2 cellular contexts compared by ENCODE assay signal in the genomic region with DNA sequence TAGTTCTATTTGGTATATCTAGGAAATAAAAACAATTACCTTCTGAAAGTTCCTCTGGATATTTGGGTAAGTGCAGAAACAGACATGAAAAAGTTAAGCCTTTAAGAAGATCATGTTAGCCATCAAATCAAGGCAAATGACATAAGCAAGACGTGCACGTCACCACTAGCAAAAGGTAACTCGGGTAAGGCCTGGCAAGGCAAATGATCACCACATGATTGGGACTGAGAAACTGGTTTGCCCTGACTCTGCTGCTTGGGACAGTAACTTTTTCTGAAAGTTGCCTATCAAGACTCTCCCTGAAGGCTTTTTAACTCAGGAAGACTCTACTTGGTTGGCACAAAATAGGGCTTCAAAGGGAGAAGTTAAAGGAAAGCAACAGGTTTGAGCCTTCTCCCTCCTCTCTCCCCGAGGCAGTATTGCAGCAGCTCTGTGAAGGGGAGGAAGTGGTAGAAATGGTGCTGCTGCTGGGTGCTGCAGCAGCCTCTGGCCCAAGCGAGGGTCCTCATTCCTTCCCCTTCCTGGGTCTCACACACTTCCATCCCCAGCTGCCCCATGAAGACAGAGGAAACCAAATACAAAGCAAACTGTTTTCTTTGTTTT.
A peak's percentile ranks its signal among the peaks of the same experiment; 100 is the strongest.
TF ChIP-seq lines count a peak whose summit lies in the region.

No MANE protein-coding gene starts in this region.

TF ChIP-seq in HepG2, 621 proteins besides CTCF, POLR2A, EP300 and RAD21:
- TF ChIP-seq ZNF501 (CRISPR knock-in tag; IDR thresholded peaks at IDR 0.05): no peak

TF ChIP-seq in K562, 482 proteins besides CTCF, POLR2A, EP300 and RAD21:
- TF ChIP-seq SPI1 (IDR thresholded peaks at IDR 0.05; ENCODE audit: borderline replicate concordance, low read depth, low read length): peak; percentile 38; the same call in 1 of the 2 replicates
- TF ChIP-seq, protein P1, sequence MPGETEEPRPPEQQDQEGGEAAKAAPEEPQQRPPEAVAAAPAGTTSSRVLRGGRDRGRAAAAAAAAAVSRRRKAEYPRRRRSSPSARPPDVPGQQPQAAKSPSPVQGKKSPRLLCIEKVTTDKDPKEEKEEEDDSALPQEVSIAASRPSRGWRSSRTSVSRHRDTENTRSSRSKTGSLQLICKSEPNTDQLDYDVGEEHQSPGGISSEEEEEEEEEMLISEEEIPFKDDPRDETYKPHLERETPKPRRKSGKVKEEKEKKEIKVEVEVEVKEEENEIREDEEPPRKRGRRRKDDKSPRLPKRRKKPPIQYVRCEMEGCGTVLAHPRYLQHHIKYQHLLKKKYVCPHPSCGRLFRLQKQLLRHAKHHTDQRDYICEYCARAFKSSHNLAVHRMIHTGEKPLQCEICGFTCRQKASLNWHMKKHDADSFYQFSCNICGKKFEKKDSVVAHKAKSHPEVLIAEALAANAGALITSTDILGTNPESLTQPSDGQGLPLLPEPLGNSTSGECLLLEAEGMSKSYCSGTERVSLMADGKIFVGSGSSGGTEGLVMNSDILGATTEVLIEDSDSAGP (CRISPR knock-in tag; IDR thresholded peaks at IDR 0.05): no peak
